Comparison of ENCODE assay signal across 9 cellular contexts in genomic region chr11:75344761-75345454, GRCh38. TPM values are rescaled to one million over a fixed set of nuclear protein-coding genes. Genes with fewer than 3 reads are reported as not detected.
A peak's percentile ranks its signal among the peaks of the same experiment; 100 is the strongest.
DNase-seq lines count a peak whose midpoint lies in the region; ATAC-seq and TF ChIP-seq lines count a peak whose summit lies in the region.
"Had no signal": no experiment of that assay in that cellular context is flagged by ENCODE, and none has a peak within 500 bp of the region (broad histone marks: within the 10 kb centered on the region; RNA-seq: fewer than 3 reads in every experiment).

No MANE protein-coding gene starts in this region.

- H3K27me3 Mint-ChIP-seq in Caco-2 (ENCODE audit: insufficient read depth, unreplicated experiment) = no peaks in the 10 kb centered on the region
- no peaks in the 10 kb centered on the region for H3K27me3 Mint-ChIP-seq in effector memory CD8-positive, alpha-beta T cell

- peaks cover 79% of the 10 kb centered on the region for H3K4me1 ChIP-seq in Caco-2
- H3K4me1 ChIP-seq in sigmoid colon = peaks cover 3 to 100% (median 100%) of the 10 kb centered on the region in 4 donors

- peaks cover 22% of the 10 kb centered on the region for H3K36me3 Mint-ChIP-seq in Caco-2 (ENCODE audit: insufficient read depth, unreplicated experiment)
- peaks cover 5% of the 10 kb centered on the region for H3K36me3 Mint-ChIP-seq in effector memory CD8-positive, alpha-beta T cell (ENCODE audit: insufficient read depth)

- no peak for TF ChIP-seq POLR2A in sigmoid colon (IDR thresholded peaks at IDR 0.05)

- POLR2A ChIA-PET in Caco-2 (lab: Charles Lee) = no interaction called here

- WGBS in sigmoid colon, 2 donors = 47 to 55% methylated on average over 11 of the region's 11 CpGs

- TF ChIP-seq EP300 in sigmoid colon (IDR thresholded peaks at IDR 0.05) = no peak

- no peaks in the 10 kb centered on the region for H3K9me3 Mint-ChIP-seq in Caco-2 (ENCODE audit: unreplicated experiment)
- H3K9me3 Mint-ChIP-seq in effector memory CD8-positive, alpha-beta T cell = no peaks in the 10 kb centered on the region

- H3K4me3 ChIP-seq in Caco-2 (ENCODE audit: low read depth, low read length) (no peak overlapping the region), sigmoid colon (no peak overlapping the region)

- peak overlapping the region; percentile 97 to 98 (median 97) for H3K27ac ChIP-seq in sigmoid colon

- TF ChIP-seq CTCF in Caco-2 (IDR thresholded peaks at IDR 0.05; ENCODE audit: insufficient read depth in 1 of 2, low read depth in 1 of 2, low read length in 1 of 2, severe bottlenecking in 1 of 2, unreplicated experiment in 1 of 2) = no peak
- no peak for TF ChIP-seq CTCF in sigmoid colon (IDR thresholded peaks at IDR 0.05)

- ATAC-seq in effector memory CD8-positive, alpha-beta T cell (replicated peaks) = no peak
- ATAC-seq in HG02885 (IDR thresholded peaks at IDR 0.05; ENCODE audit: poor library complexity, unreplicated experiment) = no peak

- H3K4me1 Mint-ChIP-seq in Caco-2 (ENCODE audit: low read depth, unreplicated experiment) = peaks cover 59% of the 10 kb centered on the region
- H3K4me1 Mint-ChIP-seq in effector memory CD8-positive, alpha-beta T cell (ENCODE audit: low read depth in 2 of 2) = peaks cover 63 to 73% of the 10 kb centered on the region in 2 donors

- intact Hi-C loops in Caco-2 (cut with micrococcal nuclease; ENCODE audit: unreplicated experiment) = loop anchor here (5.0 kb wide), 1 partner anchor 77 kb away; no protein-coding TSS in a partner anchor
- intact Hi-C loops in sigmoid colon (cut with DNase I) = no loop called here

- CTCF ChIA-PET in Caco-2 (lab: Charles Lee) = no interaction called here

- H3K4me3 Mint-ChIP-seq in Caco-2 (ENCODE audit: unreplicated experiment) = no peak overlapping the region
- no peak overlapping the region for H3K4me3 Mint-ChIP-seq in effector memory CD8-positive, alpha-beta T cell

- H3K27me3 ChIP-seq in Caco-2 (replicated peaks; ENCODE audit: control insufficient read depth, insufficient read depth, low read length) = no peaks in the 10 kb centered on the region
- H3K27me3 ChIP-seq in sigmoid colon = no peaks in the 10 kb centered on the region

- DNase-seq in Caco-2 (no peak), M059J (ENCODE audit: low read depth) (peak; percentile 27), sigmoid colon (no peak), GOT3 (lab: John Stamatoyannopoulos, UW) (no peak), Ammon's horn (ENCODE audit: low spot score) (no peak)
- no peak for DNase-seq in effector memory CD8-positive, alpha-beta T cell
- DNase-seq: NCI-H1048; stimulated activated CD4-positive, alpha-beta T cell treated with anti-CD3 and anti-CD28 coated beads, Interleukin-2, amount 100 ng/mL, for 48 hours had no signal

- no TSS peak for BruUV-seq in Caco-2 (replicated peaks; lab: Mats Ljungman, UMichigan)

- H3K9me3 ChIP-seq in Caco-2 = no peaks in the 10 kb centered on the region
- H3K9me3 ChIP-seq in sigmoid colon = no peaks in the 10 kb centered on the region

- H3K36me3 ChIP-seq in Caco-2 (ENCODE audit: control insufficient read depth, insufficient read depth, low read length) (peaks cover 3% of the 10 kb centered on the region), sigmoid colon (no peaks in the 10 kb centered on the region)

- H3K27ac Mint-ChIP-seq in Caco-2 (ENCODE audit: unreplicated experiment) = peak overlapping the region; percentile 75
- H3K27ac Mint-ChIP-seq in effector memory CD8-positive, alpha-beta T cell = peak overlapping the region; percentile 8 to 64

RNA-seq across cellular contexts. Expression of gene ARRB1, which starts 6.6 kb away (rescaled TPM):
- total RNA-seq in Caco-2 (2022) = 115 and 116 TPM in 2 replicates
- 5.8 and 9.1 TPM in 2 replicates for total RNA-seq in M059J (2014; rRNA removed; shearing (Covaris generic))
- total RNA-seq in sigmoid colon = 10 to 100 TPM; 38.5 to 96.7 (median 55.2) TPM
- polyA plus RNA-seq in sigmoid colon = 10 to 100 TPM; 24.0 to 45.6 (median 32.4) TPM

RNA-seq across cellular contexts. Expression of gene RPS3, which starts 54.4 kb away (rescaled TPM):
- total RNA-seq in Caco-2 (2022) (6,280 and 6,333 TPM in 2 replicates), sigmoid colon (1,000 to 10,000 TPM in 3 of 4 donors, 100 to 1,000 TPM in 1; 967 to 2,377 (median 1,713) TPM)
- 795 and 1,166 TPM in 2 replicates for total RNA-seq in M059J (2014; rRNA removed; shearing (Covaris generic))
- polyA plus RNA-seq in sigmoid colon = 1,000 to 10,000 TPM; 2,814 to 4,083 (median 3,267) TPM
